Comparison of ENCODE assay signal across 8 cellular contexts in genomic region chr10:130108934-130109604, GRCh38. TPM values are rescaled to one million over a fixed set of nuclear protein-coding genes. Genes with fewer than 3 reads are reported as not detected.
DNase-seq lines count a peak whose midpoint lies in the region; FAIRE-seq and TF ChIP-seq lines count a peak whose summit lies in the region.

No MANE protein-coding gene starts in this region.

- H3K9ac ChIP-seq in H1 (replicated peaks in 1 of 4; ENCODE audit: extremely low read depth in 1 of 4, low read depth in 3 of 4, low read length in 3 of 4), result peak overlapping the region in 1 of 4 experiments; percentile 37; a peak in 1 of 7 replicates

- peak overlapping the region; percentile 27; the same call in 1 of the 2 replicates for H2BK20ac ChIP-seq in H1 (ENCODE audit: low read length)

- no peak for TF ChIP-seq POLR2A in H1 (IDR thresholded peaks at IDR 0.05; ENCODE audit: control extremely low read depth in 1 of 2, low read depth in 2 of 2, low read length in 2 of 2)
- no peak for TF ChIP-seq POLR2A in sigmoid colon (IDR thresholded peaks at IDR 0.05)

- no peak overlapping the region for H4K91ac ChIP-seq in H1 (replicated peaks; ENCODE audit: insufficient read length, low read length)

- peaks cover 7% of the 10 kb centered on the region for H3K23me2 ChIP-seq in H1 (ENCODE audit: low read depth, low read length)

- H2BK15ac ChIP-seq in H1 (ENCODE audit: low read length), result no peak overlapping the region

- peaks cover 36% of the 10 kb centered on the region for H3K4me1 ChIP-seq in OCI-LY7 (ENCODE audit: insufficient read depth, low read length, poor library complexity, severe bottlenecking)
- H3K4me1 ChIP-seq in H1 (replicated peaks in 1 of 4; ENCODE audit: control insufficient read depth in 3 of 4, insufficient read depth in 4 of 4, low read length in 3 of 4), result peaks cover 0 to 13% (median 2%) of the 10 kb centered on the region in 4 experiments; a peak in 5 of 7 replicates
- peaks cover 0 to 28% (median 24%) of the 10 kb centered on the region in 4 donors for H3K4me1 ChIP-seq in sigmoid colon

- FAIRE-seq in H1 (lab: Jason Lieb, UNC), result no peak

- H2BK5ac ChIP-seq in H1 (ENCODE audit: low read depth, low read length), result no peak overlapping the region

- POLR2A ChIA-PET in OCI-LY7 (lab: Charles Lee), result interaction anchor here (1.0 to 3.2 kb wide), 6 partner anchors 10 to 37 kb away, joined by 3 to 64 read pairs (median 6); partner anchors contain the start of gene GLRX3
- POLR2A ChIA-PET in H1 (lab: Charles Lee; ENCODE audit: partially characterized antibody), result interaction anchor here (1.5 to 3.2 kb wide), 3 partner anchors 18 to 36 kb away, joined by 3 to 28 read pairs (median 15); partner anchors contain the start of gene GLRX3

- H3K27ac ChIP-seq in OCI-LY7 (ENCODE audit: low read depth, low read length, poor library complexity, severe bottlenecking) (no peak overlapping the region), H1 (ENCODE audit: low read depth, low read length) (no peak overlapping the region), sigmoid colon (peak overlapping the region; percentile 88 to 99 (median 96))

- TF ChIP-seq EP300 in H1 (IDR thresholded peaks at IDR 0.05; ENCODE audit: borderline replicate concordance in 1 of 2, low read depth in 2 of 2, low read length in 2 of 2), result no peak
- TF ChIP-seq EP300 in sigmoid colon (IDR thresholded peaks at IDR 0.05), result no peak

- H2BK12ac ChIP-seq in H1 (ENCODE audit: low read depth, low read length), result peak overlapping the region; percentile 62

- H3K79me1 ChIP-seq in H1 (ENCODE audit: low read depth, low read length), result peaks cover 4% of the 10 kb centered on the region; the same call in 1 of the 2 replicates

- TF ChIP-seq RAD21 in H1 (IDR thresholded peaks at IDR 0.05 in 1 of 2, conservative IDR thresholded peaks at IDR 0.05 in 1 of 2; ENCODE audit: low read depth in 2 of 2, low read length in 2 of 2), result no peak

- no peak overlapping the region for H4K5ac ChIP-seq in H1 (ENCODE audit: insufficient read length, low read depth, low read length)

- no peak overlapping the region for H3K4ac ChIP-seq in H1 (replicated peaks; ENCODE audit: insufficient read length, low read depth, low read length)

- H2AFZ ChIP-seq in OCI-LY7 (ENCODE audit: low read length) (no peak overlapping the region), H1 (ENCODE audit: low read length) (no peak overlapping the region)

- TF ChIP-seq CTCF in OCI-LY7 (conservative IDR thresholded peaks at IDR 0.05; ENCODE audit: low read length) (no peak), H1 (IDR thresholded peaks at IDR 0.05; ENCODE audit: control extremely low read depth in 1 of 3, insufficient read depth in 1 of 3, low read depth in 1 of 3, low read length in 3 of 3) (no peak), sigmoid colon (IDR thresholded peaks at IDR 0.05) (no peak)

- no peak overlapping the region for H3K56ac ChIP-seq in H1 (replicated peaks; ENCODE audit: insufficient read length, low read depth, low read length)

- H3K4me3 ChIP-seq in GM08714 (ENCODE audit: low read length) (peak overlapping the region; percentile 84), OCI-LY7 (ENCODE audit: low read depth, low read length, poor library complexity, severe bottlenecking) (peak overlapping the region; percentile 95), H1 (ENCODE audit: extremely low read depth in 1 of 4, insufficient read depth in 2 of 4, low read depth in 3 of 4, low read length in 4 of 4) (peak overlapping the region; percentile 63 to 89 (median 80); a peak in 5 of 8 replicates), sigmoid colon (peak overlapping the region in 3 of 4 donors; percentile 68 to 84 (median 82))

- H3K9me3 ChIP-seq in OCI-LY7 (ENCODE audit: low read length) (no peaks in the 10 kb centered on the region), H1 (ENCODE audit: insufficient read depth in 2 of 2, low read depth in 1 of 2, low read length in 1 of 2) (no peaks in the 10 kb centered on the region), sigmoid colon (no peaks in the 10 kb centered on the region)

- H3K27me3 ChIP-seq in H1 (replicated peaks in 1 of 4; ENCODE audit: control insufficient read depth in 3 of 4, extremely low read depth in 1 of 4, insufficient read depth in 3 of 4, low read length in 3 of 4) (no peaks in the 10 kb centered on the region; a peak in 2 of 7 replicates), sigmoid colon (no peaks in the 10 kb centered on the region)

- H2AK5ac ChIP-seq in H1 (ENCODE audit: low read depth, low read length), result peak overlapping the region; percentile 87

- CTCF ChIA-PET in OCI-LY7 (lab: Charles Lee; ENCODE audit: unreplicated experiment) (interaction anchor here (0.7 to 1.4 kb wide), 2 partner anchors 21 to 33 kb away, joined by 3 read pairs; no protein-coding TSS in a partner anchor), H1 (lab: Charles Lee; ENCODE audit: partially characterized antibody) (interaction anchor here (0.6 to 3.3 kb wide), 24 partner anchors 10 to 396 kb away, joined by 3 to 31 read pairs (median 4); no protein-coding TSS in a partner anchor)

- H2BK120ac ChIP-seq in H1 (replicated peaks; ENCODE audit: low read depth, low read length), result no peak overlapping the region

- H3K79me2 ChIP-seq in OCI-LY7 (ENCODE audit: insufficient read depth, low read depth, low read length) (peaks cover 28% of the 10 kb centered on the region), H1 (ENCODE audit: control insufficient read depth in 1 of 2, insufficient read depth in 2 of 2, low read length in 2 of 2) (peaks cover 0 to 7% of the 10 kb centered on the region in 2 experiments; a peak in 1 of 4 replicates)

- no peak overlapping the region for H3K18ac ChIP-seq in H1 (ENCODE audit: extremely low read depth, low read length)

- H3K23ac ChIP-seq in H1 (ENCODE audit: insufficient read length), result no peak overlapping the region

- H4K8ac ChIP-seq in H1 (ENCODE audit: extremely low read depth, insufficient read depth, low read length), result no peak overlapping the region

- WGBS in H1 (ENCODE audit: extremely low coverage in 1 of 2, insufficient coverage in 1 of 2, insufficient read length in 1 of 2, insufficient replicate concordance in 2 of 2, low coverage in 1 of 2, low lambda C conversion rate in 2 of 2, missing lambda C conversion rate in 1 of 2), 2 experiments, result 71% methylated on average over 6 of the region's 6 CpGs; no CpG with 5 or more reads in 1 of the 2 experiments
- 47 to 60% methylated on average over 6 of the region's 6 CpGs for WGBS in sigmoid colon, 2 donors

- peak; percentile 22 for DNase-seq in OCI-LY7 (ENCODE audit: low spot score)
- DNase-seq in H1 (ENCODE audit: low read depth in 1 of 2, low spot score in 2 of 2), result no peak
- DNase-seq in sigmoid colon, result no peak
- DNase-seq in posterior cingulate gyrus, result no peak
- DNase-seq in head of caudate nucleus, result no peak
- DNase-seq in activated CD4-positive, CD25-positive, alpha-beta regulatory T cell (lab: John Stamatoyannopoulos, UW), result no peak
- DNase-seq in kidney glomerular epithelial cell (lab: John Stamatoyannopoulos, UW), result no peak

- peaks cover 10% of the 10 kb centered on the region; the same call in 1 of the 2 replicates for H4K20me1 ChIP-seq in OCI-LY7 (ENCODE audit: insufficient read depth, low read length)
- peaks cover 0 to 8% of the 10 kb centered on the region in 2 experiments for H4K20me1 ChIP-seq in H1 (replicated peaks in 1 of 2; ENCODE audit: control insufficient read depth in 1 of 2, insufficient read depth in 2 of 2, low read length in 2 of 2)

- BruUV-seq in OCI-LY7 (replicated peaks; lab: Mats Ljungman, UMichigan), result no TSS peak

- intact Hi-C loops in OCI-LY7 (cut with micrococcal nuclease; ENCODE audit: unreplicated experiment) (no loop called here), sigmoid colon (cut with DNase I) (no loop called here), posterior cingulate gyrus (cut with DNase I) (no loop called here), head of caudate nucleus (cut with DNase I) (no loop called here)

- peaks cover 9% of the 10 kb centered on the region for H3K36me3 ChIP-seq in OCI-LY7 (ENCODE audit: insufficient read depth, low read length)
- no peaks in the 10 kb centered on the region for H3K36me3 ChIP-seq in H1 (ENCODE audit: control insufficient read depth in 2 of 4, insufficient read depth in 4 of 4, low read length in 3 of 4)
- peaks cover 0 to 3% (median 0%) of the 10 kb centered on the region in 4 donors for H3K36me3 ChIP-seq in sigmoid colon

- no peaks in the 10 kb centered on the region for H3K9me2 ChIP-seq in OCI-LY7 (ENCODE audit: insufficient read depth, low read length)

- H3K4me2 ChIP-seq in OCI-LY7 (ENCODE audit: low read length) (peak overlapping the region; percentile 98), H1 (ENCODE audit: insufficient read depth in 1 of 2, low read depth in 2 of 2, low read length in 2 of 2) (peak overlapping the region; percentile 84 to 99)

- H3K14ac ChIP-seq in H1 (ENCODE audit: insufficient read length), result no peak overlapping the region

RNA-seq across cellular contexts. Expression of gene C10orf143, which starts 1.6 kb away (rescaled TPM):
- 0.64 and 0.88 TPM in 2 replicates for total RNA-seq in OCI-LY7 (2014; rRNA removed; shearing (Covaris generic))
- total RNA-seq in OCI-LY7 (2022) (6.1 and 6.4 TPM in 2 replicates), sigmoid colon (1 to 10 TPM; 1.4 to 8.7 (median 4.7) TPM)
- 1.3 and 2.0 TPM in 2 replicates for total RNA-seq in H1 (2021; fragmentation: NEBNext Ultra II Directional; extraction: Animal tissue kit (Norgen Biotek cat#: 25700))
- polyA plus RNA-seq in H1 (2011; rRNA removed) (1.5 and 1.6 TPM in 2 replicates), sigmoid colon (1 to 10 TPM; 4.2 to 9.6 (median 7.4) TPM)
- 2.1 TPM for polyA plus RNA-seq in H1 (2011; cell fraction: cytosol; rRNA removed)
- 1.9 TPM for polyA plus RNA-seq in H1 (2011; cell fraction: nucleus; rRNA removed)
- 1.2 to 2.8 TPM (median 2.3 TPM) in 4 replicates for polyA plus RNA-seq in H1 (2012, experiment 1 of 2)
- polyA plus RNA-seq in H1 (2012, experiment 2 of 2), result 1.5 TPM
- 1.4 TPM for polyA plus RNA-seq in H1 (2013, experiment 1 of 2)
- 1.6 TPM for polyA plus RNA-seq in H1 (2013, experiment 2 of 2)
- polyA minus RNA-seq in H1 (2011; rRNA and poly(A)+ RNA removed), result 0.59 and 1.7 TPM in 2 replicates
- polyA minus RNA-seq in H1 (2011; cell fraction: cytosol; rRNA and poly(A)+ RNA removed), result not detected
- polyA minus RNA-seq in H1 (2011; cell fraction: nucleus; rRNA and poly(A)+ RNA removed), result 1.7 TPM

RNA-seq across cellular contexts. Expression of gene GLRX3, which starts 27.1 kb away (rescaled TPM):
- total RNA-seq in OCI-LY7 (2014; rRNA removed; shearing (Covaris generic)), result 60.4 and 83.2 TPM in 2 replicates
- total RNA-seq in OCI-LY7 (2022) (110 and 117 TPM in 2 replicates), sigmoid colon (10 to 100 TPM; 40.5 to 53.5 (median 46.9) TPM)
- 155 and 157 TPM in 2 replicates for total RNA-seq in H1 (2021; fragmentation: NEBNext Ultra II Directional; extraction: Animal tissue kit (Norgen Biotek cat#: 25700))
- polyA plus RNA-seq in H1 (2011; rRNA removed) (55.3 and 59.9 TPM in 2 replicates), sigmoid colon (10 to 100 TPM; 55.1 to 93.1 (median 67.5) TPM)
- 113 TPM for polyA plus RNA-seq in H1 (2011; cell fraction: cytosol; rRNA removed)
- 44.4 TPM for polyA plus RNA-seq in H1 (2011; cell fraction: nucleus; rRNA removed)
- 94.4 to 129 TPM (median 119 TPM) in 4 replicates for polyA plus RNA-seq in H1 (2012, experiment 1 of 2)
- polyA plus RNA-seq in H1 (2012, experiment 2 of 2), result 86.2 TPM
- 156 TPM for polyA plus RNA-seq in H1 (2013, experiment 1 of 2)
- 155 TPM for polyA plus RNA-seq in H1 (2013, experiment 2 of 2)
- 30.9 and 38.9 TPM in 2 replicates for polyA minus RNA-seq in H1 (2011; rRNA and poly(A)+ RNA removed)
- polyA minus RNA-seq in H1 (2011; cell fraction: cytosol; rRNA and poly(A)+ RNA removed), result 26.2 TPM
- 22.6 TPM for polyA minus RNA-seq in H1 (2011; cell fraction: nucleus; rRNA and poly(A)+ RNA removed)

Comparison
In these comparisons a context has a peak if more than half of its experiments do, and no peak if none do; other contexts are left out.
1. H3K27ac ChIP-seq: peak in sigmoid colon (4 of 4); none in OCI-LY7 (single experiment) and H1 (single experiment).
2. Peak in every context shown above with its lines, with median percentiles within 50 percentile points of each other: H3K4me3 ChIP-seq.